8 cellular contexts compared by ENCODE assay signal in the genomic region with DNA sequence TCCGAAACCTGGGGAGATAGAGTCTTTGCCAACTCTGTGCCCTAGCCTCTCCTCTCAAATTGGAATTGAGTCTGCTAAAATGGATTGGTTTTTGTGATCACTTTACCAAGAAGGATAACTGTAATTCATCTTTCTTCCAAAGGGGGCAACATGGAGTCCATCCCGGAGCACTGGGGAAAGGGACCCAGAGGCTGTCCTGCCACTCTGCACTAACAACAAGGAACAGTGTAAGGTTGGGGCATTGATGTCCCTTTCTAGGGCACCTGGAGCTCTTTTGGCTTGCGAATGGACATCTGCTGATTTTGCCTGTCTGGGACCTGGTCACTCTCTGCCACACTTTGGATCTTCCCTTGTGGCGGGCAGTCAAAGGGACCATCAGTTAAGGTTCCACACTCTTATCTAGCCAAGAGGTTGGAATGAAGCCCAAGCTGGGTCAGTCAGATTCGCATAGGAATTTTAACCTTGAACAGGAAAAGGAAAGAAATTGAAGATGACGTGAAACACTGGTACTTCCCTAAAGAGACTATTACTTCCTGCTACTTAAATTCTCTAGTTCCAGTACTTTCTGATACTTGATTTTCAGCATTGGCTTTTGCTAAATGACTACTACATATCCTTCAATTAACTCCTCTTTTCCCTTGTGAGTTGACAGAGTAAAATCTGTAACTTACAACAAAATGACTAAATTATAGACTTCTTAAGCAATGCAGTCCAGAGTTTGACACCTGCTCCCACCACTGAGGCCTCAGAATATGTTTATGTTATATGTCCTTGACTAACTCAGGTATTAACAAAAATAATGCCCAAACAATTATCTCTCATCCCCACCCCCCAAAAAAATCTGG.
A peak's percentile ranks its signal among the peaks of the same experiment; 100 is the strongest.
DNase-seq lines count a peak whose midpoint lies in the region; ATAC-seq, FAIRE-seq and TF ChIP-seq lines count a peak whose summit lies in the region.

No MANE protein-coding gene starts in this region.

- H3K79me2 ChIP-seq in astrocyte (ENCODE audit: insufficient read depth, low read length), result no peaks in the 10 kb centered on the region

- H3K36me3 ChIP-seq in astrocyte (ENCODE audit: insufficient read depth, low read length) (no peaks in the 10 kb centered on the region), mucosa of descending colon (ENCODE audit: low read depth) (no peaks in the 10 kb centered on the region), MG63 (no peaks in the 10 kb centered on the region)

- H3K27ac ChIP-seq in astrocyte (ENCODE audit: low read depth, low read length), result peak overlapping the region; percentile 86

- H2AFZ ChIP-seq in astrocyte (ENCODE audit: low read depth, low read length), result no peak overlapping the region

- ATAC-seq in HG02885 (IDR thresholded peaks at IDR 0.05; ENCODE audit: poor library complexity, unreplicated experiment) (peak; percentile 41), mucosa of descending colon (peak; percentile 50), HG03280 (IDR thresholded peaks at IDR 0.05; ENCODE audit: unreplicated experiment) (no peak)

- H3K9ac ChIP-seq in astrocyte (ENCODE audit: low read length), result no peak overlapping the region

- no peaks in the 10 kb centered on the region for H3K27me3 Mint-ChIP-seq in astrocyte (ENCODE audit: low read depth, unreplicated experiment)

- H3K9me3 Mint-ChIP-seq in astrocyte (ENCODE audit: unreplicated experiment), result no peaks in the 10 kb centered on the region

- H3K36me3 Mint-ChIP-seq in astrocyte (ENCODE audit: low read depth, unreplicated experiment), result peaks cover 3% of the 10 kb centered on the region

- DNase-seq in ELF-1 (ENCODE audit: low read depth, low spot score), result peak; percentile 73
- no peak for DNase-seq in astrocyte (ENCODE audit: low read depth)
- no peak for DNase-seq in mucosa of descending colon
- no peak for DNase-seq in H4 (ENCODE audit: low spot score)
- no peak for DNase-seq in MG63
- DNase-seq in globus pallidus (ENCODE audit: low spot score), result no peak

- H3K4me3 ChIP-seq in astrocyte (ENCODE audit: insufficient read depth, low read depth, low read length) (no peak overlapping the region), mucosa of descending colon (no peak overlapping the region), MG63 (no peak overlapping the region)

- H3K4me3 Mint-ChIP-seq in astrocyte (ENCODE audit: unreplicated experiment), result no peak overlapping the region

- H3K27me3 ChIP-seq in astrocyte (ENCODE audit: insufficient read depth, low read length) (no peaks in the 10 kb centered on the region), MG63 (no peaks in the 10 kb centered on the region)

- H4K20me1 ChIP-seq in astrocyte (ENCODE audit: insufficient read depth, low read length), result no peaks in the 10 kb centered on the region

- TF ChIP-seq CTCF in astrocyte (IDR thresholded peaks at IDR 0.05; ENCODE audit: insufficient read depth, low read depth, low read length) (peak; percentile 44), mucosa of descending colon (IDR thresholded peaks at IDR 0.05) (no peak)

- H3K27ac Mint-ChIP-seq in astrocyte (ENCODE audit: unreplicated experiment), result peak overlapping the region; percentile 93

- H3K4me1 ChIP-seq in astrocyte (ENCODE audit: insufficient read depth, low read length) (peaks cover 35% of the 10 kb centered on the region), mucosa of descending colon (ENCODE audit: low read depth) (no peaks in the 10 kb centered on the region)

- peak overlapping the region; percentile 67 for H3K4me2 ChIP-seq in astrocyte (ENCODE audit: low read length)

- H3K9me3 ChIP-seq in astrocyte (ENCODE audit: insufficient read depth, low read depth, low read length) (no peaks in the 10 kb centered on the region), mucosa of descending colon (no peaks in the 10 kb centered on the region), MG63 (no peaks in the 10 kb centered on the region)

- FAIRE-seq in astrocyte (lab: Jason Lieb, UNC), result no peak

- H3K4me1 Mint-ChIP-seq in astrocyte (ENCODE audit: low read depth, unreplicated experiment), result peaks cover 57% of the 10 kb centered on the region

- intact Hi-C loops in mucosa of descending colon (cut with DNase I, micrococcal nuclease), result no loop called here
